ENCODE assay signal across 24 cellular contexts in genomic region chr4:41092128-41092527, GRCh38.
"Had no signal": no experiment of that assay in that cellular context is flagged by ENCODE, and none has a peak within 500 bp of the region (broad histone marks: within the 10 kb centered on the region; RNA-seq: fewer than 3 reads in every experiment).

No MANE protein-coding gene starts in this region.

- ATAC-seq: heart right ventricle; left cardiac atrium; left lung; mucosa of descending colon; natural killer cell treated with Interleukin-12 subunit alpha and Interleukin-12 subunit beta and Interleukin-15 and Interleukin-18, amount 100 ng/mL, for 72 hours; right cardiac atrium; stimulated activated effector memory CD8-positive, alpha-beta T cell treated with anti-CD3 and anti-CD28 coated beads, Interleukin-12 subunit alpha, Interleukin-12 subunit beta, amount 100 ng/mL, for 72 hours had no signal

- H3K36me3 ChIP-seq: heart right ventricle, left lung, prostate gland, sigmoid colon, stomach, tibial artery had no signal

- H3K9me3 ChIP-seq: mucosa of descending colon, prostate gland, sigmoid colon, tibial artery had no signal

- DNase-seq: dorsolateral prefrontal cortex; effector CD4-positive, alpha-beta T cell; glutamatergic neuron; heart right ventricle; hippocampal formation; left cardiac atrium; left lung; mesenchymal stem cell; mucosa of descending colon; naive B cell; nucleus accumbens; right cardiac atrium; sigmoid colon; stimulated activated CD4-positive, alpha-beta T cell treated with anti-CD3 and anti-CD28 coated beads, Interleukin-2, amount 100 ng/mL, for 24 hours; stimulated activated CD4-positive, alpha-beta T cell treated with anti-CD3 and anti-CD28 coated beads, Interleukin-4, amount 100 ng/mL, for 24 hours; stimulated activated naive CD4-positive, alpha-beta T cell treated with Interleukin-2 at 50 U/mL for 16 hours; stomach; tibial artery had no signal

- FAIRE-seq: colon, frontal cortex, islet of Langerhans had no signal

- H3K4me3 ChIP-seq: dorsolateral prefrontal cortex, heart right ventricle, left lung, mucosa of descending colon, prostate gland, sigmoid colon, stomach, tibial artery had no signal

- H3K27ac ChIP-seq: left lung, prostate gland, sigmoid colon, stomach had no signal

- H3K4me1 ChIP-seq: left lung, prostate gland, sigmoid colon had no signal

- H3K27me3 ChIP-seq: dorsolateral prefrontal cortex, heart right ventricle, left lung, sigmoid colon, stomach, tibial artery had no signal
